Comparison of ENCODE assay signal across 1 cellular context in the genomic region with DNA sequence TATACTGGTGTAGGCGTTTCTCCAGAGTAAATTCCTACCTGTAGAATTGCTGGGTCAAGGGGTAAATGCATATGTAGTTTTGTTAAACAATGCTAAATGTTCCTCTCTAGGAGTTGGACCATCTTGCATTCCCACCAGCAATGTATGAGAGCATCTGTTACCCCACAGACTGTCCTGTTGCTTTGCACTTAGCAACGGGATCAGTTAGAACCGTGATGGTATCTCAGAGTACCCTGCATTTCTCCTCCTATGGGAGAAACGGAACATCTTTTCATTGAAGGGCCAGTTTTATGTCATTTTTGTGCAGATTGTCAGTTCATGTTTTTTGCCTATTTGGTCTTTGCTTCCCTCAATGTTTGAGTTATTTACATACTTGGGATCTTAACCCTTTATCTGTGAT.
TF ChIP-seq lines count a peak whose summit lies in the region.

No MANE protein-coding gene starts in this region.

TF ChIP-seq in endothelial cell of umbilical vein, 7 proteins besides CTCF, POLR2A, EP300 and RAD21 (continued from another document):
- TF ChIP-seq MAX (IDR thresholded peaks at IDR 0.05; ENCODE audit: insufficient read depth, insufficient read length) (no peak), MYC (IDR thresholded peaks at IDR 0.05; ENCODE audit: low read depth, low read length) (no peak), JUN (IDR thresholded peaks at IDR 0.05; ENCODE audit: borderline replicate concordance, insufficient read depth, insufficient read length, low read depth) (no peak), EZH2 (IDR thresholded peaks at IDR 0.05; ENCODE audit: borderline replicate concordance, low read depth, low read length, severe bottlenecking) (no peak), POLR2AphosphoS5 (IDR thresholded peaks at IDR 0.05; ENCODE audit: insufficient read depth, low read depth, low read length) (no peak), FOS (IDR thresholded peaks at IDR 0.05; ENCODE audit: borderline replicate concordance, insufficient read depth, low read length) (no peak)
TF ChIP-seq in endothelial cell of umbilical vein: peak in this region for 0.
